Comparison of ENCODE assay signal across 9 cellular contexts in the genomic region with DNA sequence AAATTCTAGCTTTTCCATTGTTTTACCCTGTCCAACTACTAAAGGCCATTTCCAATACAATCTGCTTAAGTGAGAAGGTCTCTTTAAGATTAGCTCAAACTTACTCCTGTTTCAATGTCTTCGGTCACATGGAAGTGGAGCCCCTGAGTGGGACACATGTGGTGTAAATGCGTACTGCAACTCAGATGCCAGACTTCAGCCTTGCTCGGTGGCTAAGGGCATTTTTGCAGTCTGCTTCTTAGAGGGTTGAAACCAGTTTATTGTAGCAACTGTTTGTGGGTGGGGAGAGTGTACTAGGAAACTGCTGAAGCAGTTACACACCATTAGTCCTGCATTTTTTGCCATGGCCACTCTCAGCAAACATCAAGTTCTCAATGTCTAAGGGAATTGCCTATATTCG.
DNase-seq lines count a peak whose midpoint lies in the region; ATAC-seq and TF ChIP-seq lines count a peak whose summit lies in the region.
"Had no signal": no experiment of that assay in that cellular context is flagged by ENCODE, and none has a peak within 500 bp of the region (broad histone marks: within the 10 kb centered on the region; RNA-seq: fewer than 3 reads in every experiment).

No MANE protein-coding gene starts in this region.

- H3K27ac ChIP-seq in heart right ventricle (peak overlapping the region in 6 of 10 donors; percentile 14 to 89 (median 38)), right atrium auricular region (no peak overlapping the region), OCI-LY7 (ENCODE audit: low read depth, low read length, poor library complexity, severe bottlenecking) (no peak overlapping the region), neuronal stem cell (replicated peaks; ENCODE audit: low read length) (no peak overlapping the region)
- H3K27ac ChIP-seq: sigmoid colon had no signal

- TF ChIP-seq CTCF in heart right ventricle (IDR thresholded peaks at IDR 0.05) (peak in 5 of 9 donors; percentile 10 to 40 (median 21)), right atrium auricular region (IDR thresholded peaks at IDR 0.05) (no peak), OCI-LY7 (conservative IDR thresholded peaks at IDR 0.05; ENCODE audit: low read length) (peak; percentile 61), type B pancreatic cell (conservative IDR thresholded peaks at IDR 0.05) (peak; percentile 67)

- H2BK5ac ChIP-seq in neuronal stem cell (ENCODE audit: low read length), result no peak overlapping the region

- BruUV-seq in OCI-LY7 (replicated peaks; lab: Mats Ljungman, UMichigan), result no TSS peak

- H3K27me3 ChIP-seq in heart right ventricle (no peaks in the 10 kb centered on the region), right atrium auricular region (no peaks in the 10 kb centered on the region), neuronal stem cell (ENCODE audit: control insufficient read depth in 3 of 3, insufficient read depth in 3 of 3, low read depth in 1 of 3, low read length in 3 of 3) (no peaks in the 10 kb centered on the region)
- H3K27me3 ChIP-seq: sigmoid colon had no signal

- no peak overlapping the region for H4K8ac ChIP-seq in neuronal stem cell (ENCODE audit: low read depth, low read length)

- H3K4me1 ChIP-seq in heart right ventricle (peaks cover 0 to 65% (median 36%) of the 10 kb centered on the region in 9 donors), right atrium auricular region (peaks cover 0 to 28% of the 10 kb centered on the region in 2 donors), OCI-LY7 (ENCODE audit: insufficient read depth, low read length, poor library complexity, severe bottlenecking) (peaks cover 9% of the 10 kb centered on the region), neuronal stem cell (ENCODE audit: control insufficient read depth in 2 of 2, insufficient read depth in 1 of 2, low read depth in 1 of 2, low read length in 2 of 2) (peaks cover 8 to 9% of the 10 kb centered on the region in 2 donors)

- no peak overlapping the region for H3K4ac ChIP-seq in neuronal stem cell (ENCODE audit: low read length)

- H3K4me2 ChIP-seq in OCI-LY7 (ENCODE audit: low read length), result no peak overlapping the region
- H3K4me2 ChIP-seq in neuronal stem cell (ENCODE audit: insufficient read depth, low read length, poor library complexity, severe bottlenecking), result no peak overlapping the region

- CTCF ChIA-PET in OCI-LY7 (lab: Charles Lee; ENCODE audit: unreplicated experiment), result no interaction called here

- ATAC-seq in heart right ventricle (peak in 6 of 8 donors; percentile 19 to 48 (median 36)), HG03460 (IDR thresholded peaks at IDR 0.05; ENCODE audit: unreplicated experiment) (no peak)

- H3K14ac ChIP-seq in neuronal stem cell (ENCODE audit: low read length), result no peak overlapping the region

- H3K9me2 ChIP-seq in OCI-LY7 (ENCODE audit: insufficient read depth, low read length), result no peaks in the 10 kb centered on the region

- H2BK15ac ChIP-seq in neuronal stem cell (ENCODE audit: low read length), result no peak overlapping the region

- POLR2A ChIA-PET in OCI-LY7 (lab: Charles Lee), result interaction anchor here (0.6 to 1.0 kb wide), 2 partner anchors 9 to 143 kb away, joined by 3 to 5 read pairs; partner anchors contain the start of gene BFAR

- no peaks in the 10 kb centered on the region for H4K20me1 ChIP-seq in OCI-LY7 (ENCODE audit: insufficient read depth, low read length)

- H2AFZ ChIP-seq in OCI-LY7 (ENCODE audit: low read length), result no peak overlapping the region
- H2AFZ ChIP-seq in neuronal stem cell (ENCODE audit: low read length), result no peak overlapping the region

- no peak overlapping the region for H3K9ac ChIP-seq in neuronal stem cell (ENCODE audit: low read depth, low read length, poor library complexity)

- H3K9me3 ChIP-seq in heart right ventricle, result no peaks in the 10 kb centered on the region
- H3K9me3 ChIP-seq in right atrium auricular region, result no peaks in the 10 kb centered on the region
- no peaks in the 10 kb centered on the region for H3K9me3 ChIP-seq in OCI-LY7 (ENCODE audit: low read length)
- H3K9me3 ChIP-seq in neuronal stem cell (replicated peaks in 1 of 2; ENCODE audit: control insufficient read depth in 2 of 2, insufficient read depth in 1 of 2, low read depth in 1 of 2, low read length in 2 of 2), result peaks cover 0 to 2% of the 10 kb centered on the region in 2 donors
- H3K9me3 ChIP-seq: sigmoid colon had no signal

- H3K79me1 ChIP-seq in neuronal stem cell (ENCODE audit: low read depth, low read length), result no peaks in the 10 kb centered on the region

- no peak overlapping the region for H4K91ac ChIP-seq in neuronal stem cell (ENCODE audit: low read depth, low read length, poor library complexity)

- H3K36me3 Mint-ChIP-seq in type B pancreatic cell, result peaks cover 21% of the 10 kb centered on the region

- H3K4me3 ChIP-seq in heart right ventricle (no peak overlapping the region), right atrium auricular region (no peak overlapping the region), OCI-LY7 (ENCODE audit: low read depth, low read length, poor library complexity, severe bottlenecking) (no peak overlapping the region), neuronal stem cell (ENCODE audit: low read length in 2 of 2) (no peak overlapping the region)
- H3K4me3 ChIP-seq: sigmoid colon had no signal

- H3K36me3 ChIP-seq in heart right ventricle, result no peaks in the 10 kb centered on the region
- H3K36me3 ChIP-seq in right atrium auricular region, result no peaks in the 10 kb centered on the region
- H3K36me3 ChIP-seq in OCI-LY7 (ENCODE audit: insufficient read depth, low read length), result peaks cover 16% of the 10 kb centered on the region; the same call in 1 of the 2 replicates
- H3K36me3 ChIP-seq in neuronal stem cell (replicated peaks in 1 of 2; ENCODE audit: control insufficient read depth in 2 of 2, insufficient read depth in 2 of 2, low read length in 2 of 2), result no peaks in the 10 kb centered on the region
- H3K36me3 ChIP-seq: sigmoid colon had no signal

- intact Hi-C loops in heart right ventricle (cut with DNase I), result loop anchor here in 2 of 10 donors (5.0 kb wide), 2 partner anchors 182 to 187 kb away; no protein-coding TSS in a partner anchor
- intact Hi-C loops in OCI-LY7 (cut with micrococcal nuclease; ENCODE audit: unreplicated experiment), result no loop called here

- H2BK120ac ChIP-seq in neuronal stem cell (ENCODE audit: low read depth, low read length), result no peak overlapping the region

- H3K4me3 Mint-ChIP-seq in type B pancreatic cell, result peak overlapping the region; percentile 75

- H3K79me2 ChIP-seq in OCI-LY7 (ENCODE audit: insufficient read depth, low read depth, low read length), result no peaks in the 10 kb centered on the region

- H3K9me3 Mint-ChIP-seq in type B pancreatic cell, result no peaks in the 10 kb centered on the region

- no peak overlapping the region for H2AK5ac ChIP-seq in neuronal stem cell (ENCODE audit: low read depth, low read length)

- H3K18ac ChIP-seq in neuronal stem cell (ENCODE audit: low read length), result no peak overlapping the region

- no peak overlapping the region for H3K23ac ChIP-seq in neuronal stem cell (ENCODE audit: low read depth, low read length, poor library complexity)

- peak overlapping the region; percentile 52 for H3K27ac Mint-ChIP-seq in type B pancreatic cell

- 63 to 72% methylated on average over 4 of the region's 4 CpGs for WGBS in heart right ventricle, 2 donors
- WGBS in neuronal stem cell (ENCODE audit: extremely low coverage in 2 of 2, insufficient read length in 2 of 2, insufficient replicate concordance in 1 of 2), 2 donors, result no CpG with 5 or more reads among the region's 4 CpGs

- DNase-seq in heart right ventricle (no peak), right atrium auricular region (ENCODE audit: low spot score) (no peak), OCI-LY7 (ENCODE audit: low spot score) (peak; percentile 52), fibroblast of peridontal ligament (ENCODE audit: extremely low read depth) (peak; percentile 30), type B pancreatic cell (ENCODE audit: extremely low spot score, unreplicated experiment) (no peak), neuronal stem cell (ENCODE audit: low spot score) (no peak)
- no peak for DNase-seq in activated CD4-positive, CD25-positive, alpha-beta regulatory T cell (lab: John Stamatoyannopoulos, UW)
- DNase-seq: sigmoid colon had no signal

- H2BK12ac ChIP-seq in neuronal stem cell (ENCODE audit: low read length), result no peak overlapping the region

- peaks cover 50% of the 10 kb centered on the region for H3K4me1 Mint-ChIP-seq in type B pancreatic cell (ENCODE audit: unreplicated experiment)

- peaks cover 1% of the 10 kb centered on the region for H3K27me3 Mint-ChIP-seq in type B pancreatic cell

Comparison
In these comparisons a context has a peak if more than half of its experiments do, and no peak if none do; other contexts are left out.
1. H3K27ac ChIP-seq: peak in heart right ventricle (6 of 10); none in right atrium auricular region (0 of 2), OCI-LY7 (single experiment) and neuronal stem cell (single experiment).
2. CTCF ChIP-seq: peak in heart right ventricle (5 of 9), OCI-LY7 (single experiment) and type B pancreatic cell (single experiment); none in right atrium auricular region (0 of 2).
3. DNase-seq: peak in OCI-LY7 (single experiment) and fibroblast of peridontal ligament (single experiment); none in heart right ventricle (0 of 2), right atrium auricular region (single experiment), type B pancreatic cell (single experiment), neuronal stem cell (single experiment) and activated CD4-positive, CD25-positive, alpha-beta regulatory T cell (0 of 4).